In the genomic region with DNA sequence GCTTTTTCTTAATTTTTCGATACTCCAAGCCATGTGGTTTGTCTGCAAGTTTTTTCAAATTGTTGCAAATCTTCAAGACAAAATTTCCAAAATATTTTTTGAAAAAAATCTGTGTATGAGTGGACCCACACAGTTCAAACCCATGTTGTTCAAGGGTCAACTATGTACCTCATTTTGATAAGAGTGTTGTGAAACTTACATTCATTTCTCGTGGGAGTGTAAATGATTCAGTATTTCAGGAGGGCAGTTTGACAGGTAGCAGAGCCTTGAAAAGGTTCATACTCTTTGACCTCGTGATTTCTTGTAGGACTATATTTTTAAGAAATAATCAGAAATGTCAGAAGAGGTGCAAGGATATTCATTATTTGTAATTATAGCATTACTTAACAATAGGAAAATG, we compare ENCODE assay signal across 24 cellular contexts.
"Had no signal": no experiment of that assay in that cellular context is flagged by ENCODE, and none has a peak within 500 bp of the region (broad histone marks: within the 10 kb centered on the region; RNA-seq: fewer than 3 reads in every experiment).

No MANE protein-coding gene starts in this region.

- H3K9me3 ChIP-seq: SK-N-SH had no signal

- DNase-seq: IMR-90, Karpas-422, KG1, MG63, NCI-H1092, NCI-H1105 treated with DMSO at 0.1 percent for 48 hours, NCI-H1417 treated with DMSO at 0.1 percent for 48 hours, NCI-H146, NCI-H1694 treated with DMSO at 0.1 percent for 48 hours, NCI-H1930, NCI-H2081, NCI-H2107, NCI-H2227 treated with DMSO at 0.1 percent for 48 hours, NCI-H446, NCI-H510A, NCI-H524 treated with DMSO at 0.1 percent for 48 hours, NCI-H69, NCI-H774, PC-3, SHP77, SK-N-SH, SW 1271 had no signal

- ATAC-seq: Panc1, PC-3 had no signal

- H3K9ac ChIP-seq: SK-N-SH had no signal

- H3K4me2 ChIP-seq: SK-N-SH had no signal

- H3K27me3 ChIP-seq: MG63 had no signal

- H3K27ac ChIP-seq: RWPE1 had no signal

- H3K4me3 ChIP-seq: MG63 had no signal
